In genomic region chr10:120789804-120790203, GRCh38 we compare ENCODE assay signal across 12 cellular contexts.
"Had no signal": no experiment of that assay in that cellular context is flagged by ENCODE, and none has a peak within 500 bp of the region (broad histone marks: within the 10 kb centered on the region; RNA-seq: fewer than 3 reads in every experiment).

No MANE protein-coding gene starts in this region.

- ATAC-seq: activated T-cell treated with anti-CD3 and anti-CD28 coated beads, Interleukin-2, amount 50 U/mL, for 4 hours; esophagus mucosa; left lobe of liver; natural killer cell treated with Interleukin-12 subunit alpha and Interleukin-12 subunit beta and Interleukin-15 and Interleukin-18, amount 100 ng/mL, for 72 hours; stimulated activated memory B cell treated with anti-CD40 and anti-IgM and Interleukin-4, amounts not matched to agents 10 μg/mL and 1 μg/mL and 100 μg/mL, for 72 hours had no signal

- DNase-seq: activated CD4-positive, alpha-beta memory T cell treated with anti-CD3 and anti-CD28 coated beads for 36 hours; activated effector memory CD4-positive, alpha-beta T cell treated with anti-CD3 and anti-CD28 coated beads, Interleukin-2, amount 50 U/mL, for 16 hours; activated naive CD8-positive, alpha-beta T cell treated with anti-CD3 and anti-CD28 coated beads for 36 hours; activated T-cell treated with anti-CD3 and anti-CD28 coated beads, Interleukin-2, amount 50 U/mL, for 4 hours; brain microvascular endothelial cell; spleen; stimulated activated CD4-positive, alpha-beta T cell treated with anti-CD3 and anti-CD28 coated beads, Interleukin-1b, Interleukin-23, amount 100 ng/mL, for 48 hours; transverse colon had no signal
